8 cellular contexts compared by ENCODE assay signal in genomic region chr3:32334675-32335074, GRCh38.
A peak's percentile ranks its signal among the peaks of the same experiment; 100 is the strongest.
DNase-seq lines count a peak whose midpoint lies in the region; ATAC-seq and TF ChIP-seq lines count a peak whose summit lies in the region.

No MANE protein-coding gene starts in this region.

- H3K36me3 ChIP-seq in KOPT-K1 (ENCODE audit: insufficient read depth, low read length), result no peaks in the 10 kb centered on the region

- H3K27ac ChIP-seq in 22Rv1, result no peak overlapping the region
- H3K27ac ChIP-seq in KOPT-K1 (ENCODE audit: low read depth, low read length, poor library complexity, severe bottlenecking), result peak overlapping the region; percentile 26

- DNase-seq in activated T-cell treated with anti-CD3 and anti-CD28 coated beads for 1 hour (ENCODE audit: low read depth) (peak; percentile 57), iPS-NIHi11 (ENCODE audit: low spot score) (peak; percentile 49), DMS79 (lab: John Stamatoyannopoulos, UW) (no peak), SIG-M5 (lab: John Stamatoyannopoulos, UW) (no peak), NCI-H446 treated with DMSO at 0.1 percent for 48 hours (lab: John Stamatoyannopoulos, UW) (no peak)

- no peak for ATAC-seq in HG03457 (IDR thresholded peaks at IDR 0.05; ENCODE audit: unreplicated experiment)

- TF ChIP-seq CTCF in 22Rv1 (IDR thresholded peaks at IDR 0.05), result peak; percentile 46

- H3K9me3 ChIP-seq in KOPT-K1 (ENCODE audit: insufficient read depth, low read length, poor library complexity, severe bottlenecking), result no peaks in the 10 kb centered on the region

Comparison
In these comparisons a context has a peak if more than half of its experiments do, and no peak if none do; other contexts are left out.
1. DNase-seq: peak in activated T-cell treated with anti-CD3 and anti-CD28 coated beads for 1 hour (single experiment) and iPS-NIHi11 (single experiment); none in DMS79 (single experiment), SIG-M5 (single experiment) and NCI-H446 treated with DMSO at 0.1 percent for 48 hours (single experiment).